1 cellular context compared by ENCODE assay signal in genomic region chr5:105504-106080, GRCh38.
TF ChIP-seq lines count a peak whose summit lies in the region.

No MANE protein-coding gene starts in this region.

TF ChIP-seq in K562, 482 proteins besides CTCF, POLR2A, EP300 and RAD21 (continued from another document):
- TF ChIP-seq ZNF318 (IDR thresholded peaks at IDR 0.05; ENCODE audit: borderline replicate concordance in 1 of 2, low read depth in 1 of 2): no peak
